In genomic region chr5:81393430-81393782, GRCh38 we compare ENCODE assay signal across 1 cellular context.
TF ChIP-seq lines count a peak whose summit lies in the region.

No MANE protein-coding gene starts in this region.

TF ChIP-seq in HepG2, 621 proteins besides CTCF, POLR2A, EP300 and RAD21 (continued from another document):
- peak; percentile 99 for TF ChIP-seq ZNF770 (CRISPR knock-in tag; IDR thresholded peaks at IDR 0.05)
- TF ChIP-seq ATF1 (CRISPR knock-in tag; IDR thresholded peaks at IDR 0.05): no peak
